9 cellular contexts compared by ENCODE assay signal in genomic region chr11:110294509-110294908, GRCh38. TPM values are rescaled to one million over a fixed set of nuclear protein-coding genes. Genes with fewer than 3 reads are reported as not detected.
DNase-seq lines count a peak whose midpoint lies in the region; ATAC-seq and TF ChIP-seq lines count a peak whose summit lies in the region.
"Had no signal": no experiment of that assay in that cellular context is flagged by ENCODE, and none has a peak within 500 bp of the region (broad histone marks: within the 10 kb centered on the region; RNA-seq: fewer than 3 reads in every experiment).

No MANE protein-coding gene starts in this region.

- peaks cover 17 to 23% of the 10 kb centered on the region in 2 donors for H3K4me1 Mint-ChIP-seq in natural killer cell

- peak overlapping the region; percentile 99 for H3K4me3 ChIP-seq in BLaER1
- H3K4me3 ChIP-seq in NB4 (ENCODE audit: low read depth, low read length): peak overlapping the region; percentile 78
- peak overlapping the region in 1 of 2 donors; percentile 6 for H3K4me3 ChIP-seq in body of pancreas

- no peak for TF ChIP-seq POLR2A in NB4 (IDR thresholded peaks at IDR 0.05; ENCODE audit: extremely low read depth, insufficient read length)
- no peak for TF ChIP-seq POLR2A in body of pancreas (IDR thresholded peaks at IDR 0.05)

- H3K4me3 Mint-ChIP-seq in natural killer cell: peak overlapping the region; percentile 91

- H3K27me3 ChIP-seq in BLaER1: no peaks in the 10 kb centered on the region
- no peaks in the 10 kb centered on the region for H3K27me3 ChIP-seq in body of pancreas

- H3K36me3 Mint-ChIP-seq in natural killer cell: no peaks in the 10 kb centered on the region

- H3K4me2 ChIP-seq in BLaER1: peak overlapping the region; percentile 83

- DNase-seq in NB4 (ENCODE audit: low read depth) (no peak), caudate nucleus (lab: John Stamatoyannopoulos, UW) (no peak), natural killer cell (no peak), NAMALWA (ENCODE audit: low spot score) (no peak), NCI-H1436 (lab: John Stamatoyannopoulos, UW) (no peak), body of pancreas (no peak), putamen (ENCODE audit: low spot score) (no peak)
- DNase-seq: activated CD4-positive, CD25-positive, alpha-beta regulatory T cell treated with anti-CD3 and anti-CD28 coated beads, Interleukin-2, amount 50 U/mL, for 72 hours had no signal

- H3K9me3 ChIP-seq in BLaER1 (no peaks in the 10 kb centered on the region), body of pancreas (no peaks in the 10 kb centered on the region)

- H3K9ac ChIP-seq in BLaER1: peak overlapping the region; percentile 95

- H3K27me3 Mint-ChIP-seq in natural killer cell (ENCODE audit: low read depth in 2 of 2): no peaks in the 10 kb centered on the region

- intact Hi-C loops in natural killer cell (cut with micrococcal nuclease) (no loop called here), body of pancreas (cut with DNase I) (no loop called here)

- TF ChIP-seq CTCF in NB4 (IDR thresholded peaks at IDR 0.05; ENCODE audit: low read depth, low read length) (no peak), natural killer cell (IDR thresholded peaks at IDR 0.05) (no peak), body of pancreas (IDR thresholded peaks at IDR 0.05) (no peak)

- peaks cover 66% of the 10 kb centered on the region for H4K20me1 ChIP-seq in BLaER1

- no peaks in the 10 kb centered on the region for H3K9me3 Mint-ChIP-seq in natural killer cell

- H3K36me3 ChIP-seq in BLaER1: peaks cover 11% of the 10 kb centered on the region; the same call in 1 of the 2 replicates
- no peaks in the 10 kb centered on the region for H3K36me3 ChIP-seq in body of pancreas (replicated peaks in 1 of 2; ENCODE audit: insufficient read depth in 1 of 2, low read depth in 2 of 2)

- H3K4me1 ChIP-seq in BLaER1 (peaks cover 39% of the 10 kb centered on the region), body of pancreas (peaks cover 61% of the 10 kb centered on the region)

- ATAC-seq in natural killer cell (no peak), body of pancreas (no peak)

- H3K27ac ChIP-seq in BLaER1: no peak overlapping the region
- peak overlapping the region; percentile 79 for H3K27ac ChIP-seq in caudate nucleus (ENCODE audit: low read depth, low read length)
- peak overlapping the region in 2 of 4 donors; percentile 7 to 9 for H3K27ac ChIP-seq in body of pancreas

- H3K27ac Mint-ChIP-seq in natural killer cell: no peak overlapping the region

- 8 to 20% methylated on average over 6 of the region's 6 CpGs for WGBS in body of pancreas, 2 donors

RNA-seq across cellular contexts. Expression of gene RDX, which starts 1.9 kb away (rescaled TPM):
- total RNA-seq in natural killer cell: 10 to 100 TPM; 22.6 to 31.1 (median 25.9) TPM
- total RNA-seq in body of pancreas: 10 to 100 TPM; 43.8 TPM
